Comparison of ENCODE assay signal across 11 cellular contexts in the genomic region with DNA sequence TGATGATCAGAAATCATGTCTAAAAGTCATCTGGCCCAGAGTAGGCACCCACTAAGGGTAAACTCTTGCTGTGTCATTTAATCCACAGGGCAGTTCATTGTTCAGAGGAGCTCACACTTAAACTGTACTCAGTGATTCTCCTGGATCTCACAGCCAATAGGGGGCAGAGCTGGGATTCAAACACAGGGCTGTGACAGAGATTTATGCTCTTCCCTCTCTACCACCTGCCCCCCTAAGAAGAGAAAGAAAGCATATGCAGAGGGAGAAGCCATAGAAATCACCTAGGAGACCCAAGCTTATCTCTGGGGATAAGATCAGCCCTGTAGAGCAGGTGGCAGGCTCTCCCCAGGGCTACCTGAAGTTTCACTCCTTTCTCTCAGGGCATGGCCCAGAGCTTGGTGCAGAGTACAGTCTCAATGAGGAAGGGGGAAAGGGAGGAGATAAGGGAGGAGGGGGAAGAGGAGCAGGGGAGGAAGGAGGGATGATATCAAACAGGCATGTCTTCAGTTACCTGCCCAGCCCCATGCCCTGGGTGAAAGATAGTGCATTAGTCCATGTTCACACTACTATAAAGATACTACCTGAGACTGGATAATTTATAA. TPM values are rescaled to one million over a fixed set of nuclear protein-coding genes. Genes with fewer than 3 reads are reported as not detected.
DNase-seq lines count a peak whose midpoint lies in the region; ATAC-seq, FAIRE-seq and TF ChIP-seq lines count a peak whose summit lies in the region.
"Had no signal": no experiment of that assay in that cellular context is flagged by ENCODE, and none has a peak within 500 bp of the region (broad histone marks: within the 10 kb centered on the region; RNA-seq: fewer than 3 reads in every experiment).

No MANE protein-coding gene starts in this region.

- peaks cover 0 to under 1% (median 0%) of the 10 kb centered on the region in 5 experiments for H3K9me3 Mint-ChIP-seq in brain

- peak overlapping the region in 3 of 5 experiments; percentile 26 to 75 (median 73) for H3K27ac Mint-ChIP-seq in brain

- peak in 1 of 2 experiments; percentile 55 for TF ChIP-seq CTCF in brain (conservative IDR thresholded peaks at IDR 0.05)

- no peaks in the 10 kb centered on the region for H3K36me3 Mint-ChIP-seq in brain

- ATAC-seq in HG02571 (IDR thresholded peaks at IDR 0.05; ENCODE audit: unreplicated experiment), result no peak
- ATAC-seq: heart left ventricle had no signal

- intact Hi-C loops in posterior cingulate gyrus (cut with DNase I), result no loop called here

- FAIRE-seq in RCC 7860 (lab: Jason Lieb, UNC), result no peak

- peaks cover 29% of the 10 kb centered on the region for H3K4me1 Mint-ChIP-seq in brain

- no peak overlapping the region for H3K4me3 Mint-ChIP-seq in brain

- peaks cover 14% of the 10 kb centered on the region for H3K27me3 Mint-ChIP-seq in brain

- DNase-seq in ELR (ENCODE audit: low read depth), result peak; percentile 6
- peak; percentile 9 for DNase-seq in NCI-H1105 treated with DMSO at 0.1 percent for 48 hours (lab: John Stamatoyannopoulos, UW)
- peak; percentile 16 for DNase-seq in mucosa of gallbladder (ENCODE audit: low spot score)
- DNase-seq in activated CD4-positive, CD25-positive, alpha-beta regulatory T cell treated with anti-CD3 and anti-CD28 coated beads, Interleukin-2, amount 50 U/mL, for 72 hours, result no peak
- DNase-seq in RCC 7860 (ENCODE audit: low spot score), result no peak
- no peak for DNase-seq in posterior cingulate gyrus
- DNase-seq: activated gamma-delta T cell treated with Interleukin-2 at 50 U/mL for 16 hours, heart left ventricle, Right ventricle myocardium superior had no signal

RNA-seq across cellular contexts. Expression of gene ADPGK, which starts 51.8 kb away (rescaled TPM):
- 19.4 TPM for polyA plus RNA-seq in brain (ENCODE audit: insufficient read depth, low read depth, low replicate concordance)
- total RNA-seq in mucosa of gallbladder, result 36.5 TPM

Comparison
In these comparisons a context has a peak if more than half of its experiments do, and no peak if none do; other contexts are left out.
1. DNase-seq: peak in ELR (single experiment), NCI-H1105 treated with DMSO at 0.1 percent for 48 hours (single experiment) and mucosa of gallbladder (single experiment); none in activated CD4-positive, CD25-positive, alpha-beta regulatory T cell treated with anti-CD3 and anti-CD28 coated beads, Interleukin-2, amount 50 U/mL, for 72 hours (single experiment), RCC 7860 (single experiment) and posterior cingulate gyrus (0 of 10).